In genomic region chr20:10633708-10634107, GRCh38 we compare ENCODE assay signal across 18 cellular contexts. TPM values are rescaled to one million over a fixed set of nuclear protein-coding genes. Genes with fewer than 3 reads are reported as not detected.
DNase-seq lines count a peak whose midpoint lies in the region; ATAC-seq and TF ChIP-seq lines count a peak whose summit lies in the region.
"Had no signal": no experiment of that assay in that cellular context is flagged by ENCODE, and none has a peak within 500 bp of the region (broad histone marks: within the 10 kb centered on the region; RNA-seq: fewer than 3 reads in every experiment).

No MANE protein-coding gene starts in this region.

- H3K4me3 ChIP-seq in ascending aorta (no peak overlapping the region), suprapubic skin (no peak overlapping the region), body of pancreas (no peak overlapping the region)
- H3K4me3 ChIP-seq: GM23338 had no signal

- peaks cover 0 to 7% of the 10 kb centered on the region in 2 donors for H3K36me3 ChIP-seq in ascending aorta
- peaks cover 1% of the 10 kb centered on the region for H3K36me3 ChIP-seq in suprapubic skin
- no peaks in the 10 kb centered on the region for H3K36me3 ChIP-seq in body of pancreas (replicated peaks in 1 of 2; ENCODE audit: insufficient read depth in 1 of 2, low read depth in 2 of 2)

- H3K27me3 Mint-ChIP-seq in CD4-positive, alpha-beta T cell: no peaks in the 10 kb centered on the region
- no peaks in the 10 kb centered on the region for H3K27me3 Mint-ChIP-seq in naive B cell

- H3K27ac Mint-ChIP-seq in CD4-positive, alpha-beta T cell: peak overlapping the region; percentile 36
- H3K27ac Mint-ChIP-seq in naive B cell: peak overlapping the region in 3 of 6 donors; percentile 10 to 47 (median 33)
- H3K27ac Mint-ChIP-seq: CD8-positive, alpha-beta T cell; GM23338 had no signal

- intact Hi-C loops in CD4-positive, alpha-beta T cell (cut with DNase I, micrococcal nuclease): no loop called here
- intact Hi-C loops in ascending aorta (cut with DNase I): loop anchor here (2.0 kb wide), 1 partner anchor 29 kb away; no protein-coding TSS in a partner anchor
- intact Hi-C loops in body of pancreas (cut with DNase I): no loop called here

- no peak for TF ChIP-seq POLR2A in suprapubic skin (IDR thresholded peaks at IDR 0.05)
- no peak for TF ChIP-seq POLR2A in body of pancreas (IDR thresholded peaks at IDR 0.05)

- no peak for TF ChIP-seq CTCF in CD4-positive, alpha-beta T cell (IDR thresholded peaks at IDR 0.05)
- no peak for TF ChIP-seq CTCF in ascending aorta (IDR thresholded peaks at IDR 0.05)
- TF ChIP-seq CTCF in suprapubic skin (IDR thresholded peaks at IDR 0.05): no peak
- TF ChIP-seq CTCF in body of pancreas (IDR thresholded peaks at IDR 0.05): no peak

- H3K27me3 ChIP-seq in CD4-positive, alpha-beta T cell (ENCODE audit: control insufficient read depth, insufficient read depth, low read length): no peaks in the 10 kb centered on the region
- H3K27me3 ChIP-seq in ascending aorta (no peaks in the 10 kb centered on the region), suprapubic skin (no peaks in the 10 kb centered on the region), body of pancreas (no peaks in the 10 kb centered on the region)

- H3K4me3 Mint-ChIP-seq in CD4-positive, alpha-beta T cell: no peak overlapping the region
- H3K4me3 Mint-ChIP-seq in naive B cell: peak overlapping the region in 1 of 8 donors; percentile 35
- H3K4me3 Mint-ChIP-seq: CD8-positive, alpha-beta T cell; GM23338 had no signal

- CTCF ChIA-PET in CD4-positive, alpha-beta T cell (lab: Charles Lee): no interaction called here

- H3K4me1 Mint-ChIP-seq in CD4-positive, alpha-beta T cell (ENCODE audit: low read depth): peaks cover 8% of the 10 kb centered on the region
- peaks cover 13 to 21% (median 18%) of the 10 kb centered on the region in 3 donors for H3K4me1 Mint-ChIP-seq in naive B cell

- H3K36me3 Mint-ChIP-seq in CD4-positive, alpha-beta T cell (ENCODE audit: low read depth): no peaks in the 10 kb centered on the region
- peaks cover 0 to 11% of the 10 kb centered on the region in 2 donors for H3K36me3 Mint-ChIP-seq in naive B cell

- H3K4me1 ChIP-seq in ascending aorta (peaks cover 29 to 53% of the 10 kb centered on the region in 2 donors), suprapubic skin (peaks cover 95% of the 10 kb centered on the region), body of pancreas (peaks cover 18% of the 10 kb centered on the region)

- no peak for DNase-seq in CD4-positive, alpha-beta T cell
- DNase-seq in ascending aorta (ENCODE audit: low spot score in 2 of 2) (no peak), naive B cell (peak; percentile 14), suprapubic skin (ENCODE audit: low spot score in 2 of 2) (no peak), body of pancreas (no peak), DMS114 treated with DMSO at 0.1 percent for 48 hours (lab: John Stamatoyannopoulos, UW; ENCODE audit: unreplicated experiment) (no peak)
- DNase-seq: CD8-positive, alpha-beta T cell; GF-D8; KBM-7; NCI-H1092 treated with DMSO at 0.1 percent for 48 hours; NCI-H1694; NCI-H2107; NCI-H446; NCI-H748 treated with DMSO at 0.1 percent for 48 hours; Right ventricle myocardium superior had no signal

- H3K9me3 ChIP-seq in CD4-positive, alpha-beta T cell (ENCODE audit: control insufficient read depth, low read length): no peaks in the 10 kb centered on the region
- no peaks in the 10 kb centered on the region for H3K9me3 ChIP-seq in ascending aorta
- H3K9me3 ChIP-seq in suprapubic skin: no peaks in the 10 kb centered on the region
- no peaks in the 10 kb centered on the region for H3K9me3 ChIP-seq in body of pancreas

- no peak overlapping the region for H3K27ac ChIP-seq in CD4-positive, alpha-beta T cell (ENCODE audit: low read depth, low read length)
- H3K27ac ChIP-seq in ascending aorta (peak overlapping the region; percentile 93 to 100), suprapubic skin (peak overlapping the region; percentile 68), body of pancreas (no peak overlapping the region)
- H3K27ac ChIP-seq: HL-60 had no signal

- H3K9me3 Mint-ChIP-seq in CD4-positive, alpha-beta T cell: no peaks in the 10 kb centered on the region
- H3K9me3 Mint-ChIP-seq in naive B cell: no peaks in the 10 kb centered on the region
- H3K9me3 Mint-ChIP-seq: CD8-positive, alpha-beta T cell; GM23338 had no signal

- 75% methylated on average over 5 of the region's 5 CpGs for WGBS in suprapubic skin
- WGBS in body of pancreas, 2 donors: 88 to 95% methylated on average over 5 of the region's 5 CpGs

- no peak for ATAC-seq in CD4-positive, alpha-beta T cell (ENCODE audit: poor library complexity)
- ATAC-seq in naive B cell (ENCODE audit: low read depth in 2 of 2): peak; percentile 55 to 57
- ATAC-seq in GM21737 (IDR thresholded peaks at IDR 0.05; ENCODE audit: unreplicated experiment): no peak
- ATAC-seq in body of pancreas: no peak
- ATAC-seq: CD8-positive, alpha-beta T cell; GM23338 had no signal

- TF ChIP-seq EP300 in suprapubic skin (IDR thresholded peaks at IDR 0.05): no peak

- POLR2A ChIA-PET in CD4-positive, alpha-beta T cell (lab: Charles Lee): no interaction called here

RNA-seq across cellular contexts. Expression of gene JAG1, which starts 40.1 kb away (rescaled TPM):
- total RNA-seq in CD4-positive, alpha-beta T cell: 1 to 10 TPM in 1 of 2 experiments, under 1 TPM in 1; 0.77 to 1.2 TPM
- total RNA-seq in ascending aorta: 101 TPM
- under 1 TPM in 3 of 6 donors, not detected in 3; 0.05 to 0.06 (median 0.06) TPM for polyA plus RNA-seq in naive B cell (ENCODE audit: low read depth in 6 of 6)
- 100 to 1,000 TPM; 133 to 367 (median 191) TPM for total RNA-seq in suprapubic skin
- total RNA-seq in body of pancreas: 10 to 100 TPM; 41.2 to 55.7 TPM

Comparison
In these comparisons a context has a peak if more than half of its experiments do, and no peak if none do; other contexts are left out.
1. ATAC-seq: peak in naive B cell (2 of 2); none in CD4-positive, alpha-beta T cell (single experiment), GM21737 (single experiment) and body of pancreas (single experiment).
2. H3K27ac ChIP-seq: peak in ascending aorta (2 of 2) and suprapubic skin (single experiment); none in CD4-positive, alpha-beta T cell (single experiment) and body of pancreas (0 of 4).
3. RNA of gene JAG1, which starts 40.1 kb away (total RNA-seq): 133 to 367 TPM in suprapubic skin, 101 TPM in ascending aorta (single experiment) and 41.2 to 55.7 TPM in body of pancreas; 0.77 to 1.2 TPM in CD4-positive, alpha-beta T cell; every median in the first group is over 10 times any median in the second.